10 cellular contexts compared by ENCODE assay signal in genomic region chr10:80855348-80855971, GRCh38.
DNase-seq lines count a peak whose midpoint lies in the region; ATAC-seq, FAIRE-seq and TF ChIP-seq lines count a peak whose summit lies in the region.
"Had no signal": no experiment of that assay in that cellular context is flagged by ENCODE, and none has a peak within 500 bp of the region (broad histone marks: within the 10 kb centered on the region; RNA-seq: fewer than 3 reads in every experiment).

No MANE protein-coding gene starts in this region.

- no peaks in the 10 kb centered on the region for H3K4me1 ChIP-seq in K562 (replicated peaks in 1 of 2; ENCODE audit: control insufficient read depth in 2 of 2, insufficient read depth in 2 of 2, low read length in 2 of 2)
- H3K4me1 ChIP-seq: stomach had no signal

- ATAC-seq in HG03342 (IDR thresholded peaks at IDR 0.05; ENCODE audit: unreplicated experiment) (peak; percentile 69), K562 (peak; percentile 87), HG02840 (IDR thresholded peaks at IDR 0.05; ENCODE audit: low FRiP score, unreplicated experiment) (no peak), HG03045 (IDR thresholded peaks at IDR 0.05; ENCODE audit: unreplicated experiment) (no peak)
- ATAC-seq in stimulated activated memory B cell treated with anti-CD40 and anti-IgM and Interleukin-4, amounts not matched to agents 10 μg/mL and 1 μg/mL and 100 μg/mL, for 72 hours: peak; percentile 27

- no TSS peak for BruUV-seq in K562 (replicated peaks; lab: Mats Ljungman, UMichigan)

- no peak overlapping the region for H3K4me2 ChIP-seq in K562 (ENCODE audit: insufficient read depth, low read length)

- peak; percentile 54 to 59 (median 57) for TF ChIP-seq CTCF in K562 (IDR thresholded peaks at IDR 0.05 in 2 of 3, conservative IDR thresholded peaks at IDR 0.05 in 1 of 3; ENCODE audit: insufficient read depth in 2 of 3, low read depth in 1 of 3, low read length in 3 of 3)

- H3K36me3 ChIP-seq in K562 (ENCODE audit: control insufficient read depth, insufficient read depth, low read length): no peaks in the 10 kb centered on the region
- H3K36me3 ChIP-seq: stomach had no signal

- H3K27ac Mint-ChIP-seq in stimulated activated memory B cell treated with anti-CD40 and anti-IgM and Interleukin-4, amounts not matched to agents 10 μg/mL and 1 μg/mL and 100 μg/mL, for 72 hours: no peak overlapping the region
- H3K27ac Mint-ChIP-seq: IgD-negative memory B cell had no signal

- CTCF ChIA-PET in K562 (lab: Yijun Ruan, JAX; ENCODE audit: low intra/inter-chr PET ratio): interaction anchor here (1.0 kb wide), 1 partner anchor 69 kb away, joined by 3 read pairs; no protein-coding TSS in a partner anchor

- WGBS in K562 (ENCODE audit: insufficient coverage, low coverage, missing lambda C conversion rate): 5% methylated on average over 5 of the region's 5 CpGs

- H3K36me3 Mint-ChIP-seq in stimulated activated memory B cell treated with anti-CD40 and anti-IgM and Interleukin-4, amounts not matched to agents 10 μg/mL and 1 μg/mL and 100 μg/mL, for 72 hours: no peaks in the 10 kb centered on the region
- H3K36me3 Mint-ChIP-seq: IgD-negative memory B cell had no signal

- no peaks in the 10 kb centered on the region for H4K20me1 ChIP-seq in K562 (replicated peaks; ENCODE audit: control insufficient read depth, insufficient read depth, low read length)

- intact Hi-C loops in K562 (cut with micrococcal nuclease): no loop called here

- POLR2A ChIA-PET in K562 (lab: Yijun Ruan, JAX): interaction anchor here (1.8 kb wide), 1 partner anchor 156 kb away, joined by 5 read pairs; no protein-coding TSS in a partner anchor

- peak overlapping the region; percentile 49; the same call in 1 of the 2 replicates for H2AFZ ChIP-seq in K562 (ENCODE audit: low read depth, low read length)

- no peak overlapping the region for H3K4me3 ChIP-seq in K562
- H3K4me3 ChIP-seq: stomach had no signal

- TF ChIP-seq POLR2A in K562 (conservative IDR thresholded peaks at IDR 0.05): no peak

- H3K9ac ChIP-seq in K562 (ENCODE audit: insufficient read depth in 1 of 2, low read depth in 2 of 2, low read length in 2 of 2): no peak overlapping the region

- H3K4me3 Mint-ChIP-seq in stimulated activated memory B cell treated with anti-CD40 and anti-IgM and Interleukin-4, amounts not matched to agents 10 μg/mL and 1 μg/mL and 100 μg/mL, for 72 hours: no peak overlapping the region
- H3K4me3 Mint-ChIP-seq: IgD-negative memory B cell had no signal

- H3K9me3 ChIP-seq in K562 (replicated peaks; ENCODE audit: control insufficient read depth, insufficient read depth, low read depth, low read length): no peaks in the 10 kb centered on the region
- H3K9me3 ChIP-seq: stomach had no signal

- H3K79me2 ChIP-seq in K562 (ENCODE audit: control insufficient read depth, insufficient read depth, low read length): no peaks in the 10 kb centered on the region

- no peaks in the 10 kb centered on the region for H3K27me3 ChIP-seq in K562 (ENCODE audit: control insufficient read depth in 2 of 2, insufficient read depth in 2 of 2, low read length in 2 of 2)
- H3K27me3 ChIP-seq: stomach had no signal

- H3K27ac ChIP-seq in K562 (ENCODE audit: extremely low read depth, low read depth, low read length): no peak overlapping the region
- H3K27ac ChIP-seq: stomach had no signal

- H3K27me3 Mint-ChIP-seq in stimulated activated memory B cell treated with anti-CD40 and anti-IgM and Interleukin-4, amounts not matched to agents 10 μg/mL and 1 μg/mL and 100 μg/mL, for 72 hours: peaks cover 8% of the 10 kb centered on the region
- H3K27me3 Mint-ChIP-seq: IgD-negative memory B cell had no signal

- peak; percentile 17 to 54 for DNase-seq in NCI-H524 (lab: John Stamatoyannopoulos, UW)
- DNase-seq in NCI-H524 treated with DMSO at 0.1 percent for 48 hours (lab: John Stamatoyannopoulos, UW): no peak
- peak; percentile 20 to 41 (median 30) for DNase-seq in K562 (ENCODE audit: extremely low read depth in 1 of 4, low spot score in 3 of 4)
- no peak for DNase-seq in amniotic stem cell (lab: John Stamatoyannopoulos, UW)
- DNase-seq: stomach had no signal

- no peak for TF ChIP-seq EP300 in K562 (IDR thresholded peaks at IDR 0.05; ENCODE audit: low read length)

- no peaks in the 10 kb centered on the region for H3K4me1 Mint-ChIP-seq in stimulated activated memory B cell treated with anti-CD40 and anti-IgM and Interleukin-4, amounts not matched to agents 10 μg/mL and 1 μg/mL and 100 μg/mL, for 72 hours
- H3K4me1 Mint-ChIP-seq: IgD-negative memory B cell had no signal

- TF ChIP-seq RAD21 in K562 (CRISPR knock-in tag; conservative IDR thresholded peaks at IDR 0.05 in 1 of 2, IDR thresholded peaks at IDR 0.05 in 1 of 2): peak; percentile 21 to 25; a peak in 1 of 4 replicates

- no peaks in the 10 kb centered on the region for H3K9me1 ChIP-seq in K562 (ENCODE audit: control insufficient read depth, insufficient read depth, low read length)

- in situ Hi-C loops in K562 (cut with MboI): no loop called here

- no peaks in the 10 kb centered on the region for H3K9me3 Mint-ChIP-seq in stimulated activated memory B cell treated with anti-CD40 and anti-IgM and Interleukin-4, amounts not matched to agents 10 μg/mL and 1 μg/mL and 100 μg/mL, for 72 hours
- H3K9me3 Mint-ChIP-seq: IgD-negative memory B cell had no signal

- FAIRE-seq in K562 (lab: Jason Lieb, UNC): peak; percentile 59

TF ChIP-seq in K562, 482 proteins besides CTCF, POLR2A, EP300 and RAD21:
- TF ChIP-seq PPARD (CRISPR knock-in tag; IDR thresholded peaks at IDR 0.05): no peak
- no peak for TF ChIP-seq HDAC6 (IDR thresholded peaks at IDR 0.05; ENCODE audit: low read depth, low read length)
- no peak for TF ChIP-seq RCOR1 (IDR thresholded peaks at IDR 0.05; ENCODE audit: borderline replicate concordance in 1 of 2, low read depth in 2 of 2, low read length in 2 of 2)
- TF ChIP-seq ETV1 (tag; conservative IDR thresholded peaks at IDR 0.05; ENCODE audit: low read depth): no peak
- no peak for TF ChIP-seq RFX5 (IDR thresholded peaks at IDR 0.05; ENCODE audit: low read depth, low read length)
- no peak for TF ChIP-seq ZNF830 (CRISPR knock-in tag; IDR thresholded peaks at IDR 0.05)
- TF ChIP-seq SMC3 (conservative IDR thresholded peaks at IDR 0.05; ENCODE audit: insufficient read depth, low read depth, low read length): peak; percentile 33; the same call in 1 of the 2 replicates
- no peak for TF ChIP-seq ATF4 (CRISPR knock-in tag; IDR thresholded peaks at IDR 0.05)
- TF ChIP-seq SP1 (CRISPR knock-in tag; IDR thresholded peaks at IDR 0.05): no peak
- 0 out of 4 replicates have a peak, but pooled peaks of 1 of the 2 experiments have one; percentile 21 for TF ChIP-seq MAZ (CRISPR knock-in tag; conservative IDR thresholded peaks at IDR 0.05 in 1 of 2, IDR thresholded peaks at IDR 0.05 in 1 of 2)
- TF ChIP-seq BHLHE40 (IDR thresholded peaks at IDR 0.05; ENCODE audit: low read length): no peak
- no peak for TF ChIP-seq RBBP5 (IDR thresholded peaks at IDR 0.05; ENCODE audit: borderline replicate concordance, insufficient read depth, low read length, poor library complexity, severe bottlenecking)
- TF ChIP-seq NR2C1 (IDR thresholded peaks at IDR 0.05): no peak
- TF ChIP-seq NR2C1 (tag; IDR thresholded peaks at IDR 0.05): no peak
- TF ChIP-seq ZNF395 (CRISPR knock-in tag; IDR thresholded peaks at IDR 0.05): no peak
- peak; percentile 28; the same call in 1 of the 2 replicates for TF ChIP-seq ZBTB7A (IDR thresholded peaks at IDR 0.05; ENCODE audit: borderline replicate concordance, control insufficient read depth, low read depth, low read length)
- TF ChIP-seq TAF9B (IDR thresholded peaks at IDR 0.05; ENCODE audit: partially characterized antibody): no peak
- no peak for TF ChIP-seq FOXJ3 (CRISPR knock-in tag; IDR thresholded peaks at IDR 0.05)
- no peak for TF ChIP-seq ZSCAN32 (CRISPR knock-in tag; IDR thresholded peaks at IDR 0.05)
- TF ChIP-seq SPI1 (IDR thresholded peaks at IDR 0.05; ENCODE audit: borderline replicate concordance, low read depth, low read length): no peak
- no peak for TF ChIP-seq POLR2G (IDR thresholded peaks at IDR 0.05; ENCODE audit: low read depth, low read length)
- TF ChIP-seq TARDBP (IDR thresholded peaks at IDR 0.05): no peak
- TF ChIP-seq, protein P1, sequence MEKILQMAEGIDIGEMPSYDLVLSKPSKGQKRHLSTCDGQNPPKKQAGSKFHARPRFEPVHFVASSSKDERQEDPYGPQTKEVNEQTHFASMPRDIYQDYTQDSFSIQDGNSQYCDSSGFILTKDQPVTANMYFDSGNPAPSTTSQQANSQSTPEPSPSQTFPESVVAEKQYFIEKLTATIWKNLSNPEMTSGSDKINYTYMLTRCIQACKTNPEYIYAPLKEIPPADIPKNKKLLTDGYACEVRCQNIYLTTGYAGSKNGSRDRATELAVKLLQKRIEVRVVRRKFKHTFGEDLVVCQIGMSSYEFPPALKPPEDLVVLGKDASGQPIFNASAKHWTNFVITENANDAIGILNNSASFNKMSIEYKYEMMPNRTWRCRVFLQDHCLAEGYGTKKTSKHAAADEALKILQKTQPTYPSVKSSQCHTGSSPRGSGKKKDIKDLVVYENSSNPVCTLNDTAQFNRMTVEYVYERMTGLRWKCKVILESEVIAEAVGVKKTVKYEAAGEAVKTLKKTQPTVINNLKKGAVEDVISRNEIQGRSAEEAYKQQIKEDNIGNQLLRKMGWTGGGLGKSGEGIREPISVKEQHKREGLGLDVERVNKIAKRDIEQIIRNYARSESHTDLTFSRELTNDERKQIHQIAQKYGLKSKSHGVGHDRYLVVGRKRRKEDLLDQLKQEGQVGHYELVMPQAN (IDR thresholded peaks at IDR 0.05; ENCODE audit: borderline replicate concordance): no peak

Comparison
In these comparisons a context has a peak if more than half of its experiments do, and no peak if none do; other contexts are left out.
1. DNase-seq: peak in NCI-H524 (2 of 2) and K562 (4 of 4); none in NCI-H524 treated with DMSO at 0.1 percent for 48 hours (single experiment) and amniotic stem cell (single experiment).
2. ATAC-seq: peak in HG03342 (single experiment), K562 (single experiment) and stimulated activated memory B cell treated with anti-CD40 and anti-IgM and Interleukin-4, amounts not matched to agents 10 μg/mL and 1 μg/mL and 100 μg/mL, for 72 hours (single experiment); none in HG02840 (single experiment) and HG03045 (single experiment).